ENCODE assay signal across 26 cellular contexts in the genomic region with DNA sequence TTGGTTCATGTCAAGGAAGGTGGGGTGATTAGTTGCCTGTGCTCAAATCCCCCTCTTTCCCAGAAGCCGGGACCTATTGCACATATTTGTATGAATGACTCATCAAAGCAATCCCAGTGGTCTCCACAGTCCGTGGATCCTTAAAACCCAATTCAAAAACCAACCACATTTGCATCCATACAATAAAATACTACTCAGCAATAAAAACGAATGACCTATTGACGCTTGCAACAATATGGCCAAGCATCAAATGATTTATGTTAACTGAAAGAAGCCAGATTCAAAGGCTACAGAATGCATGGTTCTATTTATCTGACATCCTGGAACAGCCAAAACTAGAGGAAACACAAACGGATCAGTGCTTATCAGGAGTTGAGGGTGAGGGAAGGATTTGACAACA.
"Had no signal": no experiment of that assay in that cellular context is flagged by ENCODE, and none has a peak within 500 bp of the region (broad histone marks: within the 10 kb centered on the region; RNA-seq: fewer than 3 reads in every experiment).

No MANE protein-coding gene starts in this region.

- H3K4me2 ChIP-seq: hepatocyte had no signal

- H3K4me3 ChIP-seq: hepatocyte, left ventricle myocardium inferior, lung, mucosa of descending colon, pancreas, prostate gland, sigmoid colon, spleen, suprapubic skin, thoracic aorta, tibial artery, upper lobe of right lung had no signal

- H2AFZ ChIP-seq: hepatocyte had no signal

- H3K27me3 ChIP-seq: hepatocyte, pancreas, sigmoid colon, spleen, suprapubic skin, tibial artery, upper lobe of right lung had no signal

- ATAC-seq: mucosa of descending colon; naive thymus-derived CD4-positive, alpha-beta T cell; natural killer cell treated with Interleukin-12 subunit alpha and Interleukin-12 subunit beta and Interleukin-15 and Interleukin-18, amount 100 ng/mL, for 72 hours; pancreas; right cardiac atrium; stimulated activated effector memory CD8-positive, alpha-beta T cell treated with anti-CD3 and anti-CD28 coated beads, Interleukin-12 subunit alpha, Interleukin-12 subunit beta, amount 100 ng/mL, for 72 hours; upper lobe of right lung had no signal

- H3K79me2 ChIP-seq: hepatocyte had no signal

- DNase-seq: islet precursor cell; left ventricle myocardium inferior; midbrain; mucosa of descending colon; naive thymus-derived CD4-positive, alpha-beta T cell; pancreas; posterior cingulate gyrus; retina; right cardiac atrium; sigmoid colon; small intestine; spleen; stimulated activated CD4-positive, alpha-beta T cell treated with anti-CD3 and anti-CD28 coated beads, Interleukin-4, amount 100 ng/mL, for 24 hours; stimulated activated naive CD4-positive, alpha-beta T cell; tibial artery; trophoblast cell; upper lobe of right lung had no signal

- H3K36me3 ChIP-seq: left ventricle myocardium inferior, pancreas, prostate gland, sigmoid colon, spleen, suprapubic skin, thoracic aorta, tibial artery, upper lobe of right lung had no signal

- H3K9me3 Mint-ChIP-seq: natural killer cell treated with Interleukin-12 subunit alpha and Interleukin-12 subunit beta and Interleukin-15 and Interleukin-18, amount 100 ng/mL, for 72 hours had no signal

- H3K36me3 Mint-ChIP-seq: natural killer cell treated with Interleukin-12 subunit alpha and Interleukin-12 subunit beta and Interleukin-15 and Interleukin-18, amount 100 ng/mL, for 72 hours; stimulated activated effector memory CD8-positive, alpha-beta T cell treated with anti-CD3 and anti-CD28 coated beads, Interleukin-12 subunit alpha, Interleukin-12 subunit beta, amount 100 ng/mL, for 72 hours had no signal

- H3K4me3 Mint-ChIP-seq: naive thymus-derived CD4-positive, alpha-beta T cell; natural killer cell treated with Interleukin-12 subunit alpha and Interleukin-12 subunit beta and Interleukin-15 and Interleukin-18, amount 100 ng/mL, for 72 hours; stimulated activated effector memory CD8-positive, alpha-beta T cell treated with anti-CD3 and anti-CD28 coated beads, Interleukin-12 subunit alpha, Interleukin-12 subunit beta, amount 100 ng/mL, for 72 hours; stimulated activated naive CD8-positive, alpha-beta T cell treated with anti-CD3 and anti-CD28 coated beads, Interleukin-15, Interleukin-2, amounts not matched to agents 100 ng/mL and 50 ng/mL, for 24 hours had no signal

- H3K4me1 ChIP-seq: left ventricle myocardium inferior, pancreas, prostate gland, sigmoid colon, spleen, suprapubic skin, tibial artery, upper lobe of right lung had no signal

- FAIRE-seq: pancreas, small intestine, urothelium cell line had no signal

- H3K27ac ChIP-seq: hepatocyte, left ventricle myocardium inferior, pancreas, prostate gland, sigmoid colon, spleen, suprapubic skin, thoracic aorta, tibial artery, upper lobe of right lung had no signal

- H3K27ac Mint-ChIP-seq: naive thymus-derived CD4-positive, alpha-beta T cell; natural killer cell treated with Interleukin-12 subunit alpha and Interleukin-12 subunit beta and Interleukin-15 and Interleukin-18, amount 100 ng/mL, for 72 hours; stimulated activated effector memory CD8-positive, alpha-beta T cell treated with anti-CD3 and anti-CD28 coated beads, Interleukin-12 subunit alpha, Interleukin-12 subunit beta, amount 100 ng/mL, for 72 hours; stimulated activated naive CD8-positive, alpha-beta T cell treated with anti-CD3 and anti-CD28 coated beads, Interleukin-15, Interleukin-2, amounts not matched to agents 100 ng/mL and 50 ng/mL, for 24 hours had no signal

- H3K4me1 Mint-ChIP-seq: naive thymus-derived CD4-positive, alpha-beta T cell; stimulated activated effector memory CD8-positive, alpha-beta T cell treated with anti-CD3 and anti-CD28 coated beads, Interleukin-12 subunit alpha, Interleukin-12 subunit beta, amount 100 ng/mL, for 72 hours had no signal

- H3K9me3 ChIP-seq: mucosa of descending colon, pancreas, prostate gland, sigmoid colon, thoracic aorta, tibial artery, upper lobe of right lung had no signal

- H3K27me3 Mint-ChIP-seq: natural killer cell treated with Interleukin-12 subunit alpha and Interleukin-12 subunit beta and Interleukin-15 and Interleukin-18, amount 100 ng/mL, for 72 hours; stimulated activated naive CD8-positive, alpha-beta T cell treated with anti-CD3 and anti-CD28 coated beads, Interleukin-15, Interleukin-2, amounts not matched to agents 100 ng/mL and 50 ng/mL, for 24 hours had no signal
